In the genomic region with DNA sequence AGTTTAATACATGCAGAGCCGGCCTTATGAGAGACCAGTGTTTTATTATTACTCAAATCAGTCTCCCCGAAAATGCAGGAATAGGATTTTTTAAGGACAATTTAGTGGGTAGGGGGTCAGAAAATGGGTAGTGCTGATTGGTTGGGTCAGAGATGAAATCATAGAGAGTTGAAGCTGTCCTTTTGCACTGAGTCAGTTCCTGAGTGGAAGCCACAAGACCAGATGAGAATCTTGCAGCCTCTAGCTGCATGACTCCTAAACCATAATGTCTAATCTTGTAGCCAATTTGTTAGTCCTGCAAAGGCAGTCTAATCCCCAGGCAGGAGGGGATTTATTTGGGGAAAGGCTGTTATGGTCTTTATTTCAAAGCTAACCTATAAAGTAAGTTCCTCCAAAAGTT, we compare ENCODE assay signal across 22 cellular contexts.
DNase-seq lines count a peak whose midpoint lies in the region; ATAC-seq, FAIRE-seq and TF ChIP-seq lines count a peak whose summit lies in the region.
"Had no signal": no experiment of that assay in that cellular context is flagged by ENCODE, and none has a peak within 500 bp of the region (broad histone marks: within the 10 kb centered on the region; RNA-seq: fewer than 3 reads in every experiment).

No MANE protein-coding gene starts in this region.

- no peak for TF ChIP-seq CTCF in GM23338 (conservative IDR thresholded peaks at IDR 0.05; ENCODE audit: low read depth in 2 of 2)
- TF ChIP-seq CTCF in astrocyte of the spinal cord (IDR thresholded peaks at IDR 0.05; ENCODE audit: low read depth, low read length): no peak
- TF ChIP-seq CTCF in endothelial cell of umbilical vein (IDR thresholded peaks at IDR 0.05; ENCODE audit: extremely low read depth in 1 of 2, insufficient read depth in 1 of 2, low read depth in 1 of 2, low read length in 2 of 2): no peak
- TF ChIP-seq CTCF in coronary artery (IDR thresholded peaks at IDR 0.05): no peak

- in situ Hi-C loops in astrocyte of the spinal cord (cut with HindIII; ENCODE audit: low sequenced_read_pairs): no loop called here

- peaks cover 8% of the 10 kb centered on the region; the same call in 1 of the 2 replicates for H3K4me1 ChIP-seq in GM23338 (ENCODE audit: insufficient read depth)
- no peaks in the 10 kb centered on the region for H3K4me1 ChIP-seq in endothelial cell of umbilical vein (ENCODE audit: control insufficient read depth, extremely low read depth, insufficient read depth, low read length)
- no peaks in the 10 kb centered on the region for H3K4me1 ChIP-seq in Karpas-422 (ENCODE audit: low read length)
- H3K4me1 ChIP-seq: BLaER1 had no signal

- H2AFZ ChIP-seq in GM23338 (peak overlapping the region; percentile 5; the same call in 1 of the 2 replicates), endothelial cell of umbilical vein (ENCODE audit: low read depth, low read length) (no peak overlapping the region), Karpas-422 (ENCODE audit: low read length) (no peak overlapping the region)
- H2AFZ ChIP-seq: GM23248 had no signal

- H3K9ac ChIP-seq in endothelial cell of umbilical vein (replicated peaks; ENCODE audit: extremely low read depth, insufficient read depth, low read length): no peak overlapping the region
- no peak overlapping the region for H3K9ac ChIP-seq in Karpas-422 (ENCODE audit: low read length)
- H3K9ac ChIP-seq: BLaER1, GM23248 had no signal

- DNase-seq in GM23338 (ENCODE audit: low spot score) (no peak), MV-4-11 (lab: John Stamatoyannopoulos, UW) (peak; percentile 42), astrocyte of the spinal cord (ENCODE audit: low read depth, low spot score) (peak; percentile 18), endothelial cell of umbilical vein (ENCODE audit: low read depth, low spot score) (peak; percentile 1), coronary artery (ENCODE audit: low spot score) (no peak), Karpas-422 (no peak)
- DNase-seq: 8988T; CD4-positive, alpha-beta memory T cell; DMS153; DMS79 treated with DMSO at 0.1 percent for 48 hours; GM23248; H7; HFFc6 had no signal

- intact Hi-C loops in endothelial cell of umbilical vein (cut with micrococcal nuclease): loop anchor here (10.0 kb wide), 1 partner anchor 315 kb away; no protein-coding TSS in a partner anchor

- no peak for ATAC-seq in GM23338
- ATAC-seq in GM18868 (IDR thresholded peaks at IDR 0.05; ENCODE audit: unreplicated experiment): no peak
- no peak for ATAC-seq in HG03159 (IDR thresholded peaks at IDR 0.05; ENCODE audit: unreplicated experiment)
- ATAC-seq: GM12878, HCT116, HepG2 had no signal

- H3K27me3 ChIP-seq in GM23338 (ENCODE audit: insufficient read depth) (no peaks in the 10 kb centered on the region), endothelial cell of umbilical vein (ENCODE audit: control insufficient read depth in 2 of 2, insufficient read depth in 2 of 2, low read length in 2 of 2) (no peaks in the 10 kb centered on the region), Karpas-422 (ENCODE audit: low read length) (no peaks in the 10 kb centered on the region)
- H3K27me3 ChIP-seq: BLaER1 had no signal

- POLR2A ChIA-PET in endothelial cell of umbilical vein (lab: Charles Lee): no interaction called here

- CTCF ChIA-PET in endothelial cell of umbilical vein (lab: Charles Lee): no interaction called here

- no TSS peak for BruUV-seq in endothelial cell of umbilical vein (replicated peaks; lab: Mats Ljungman, UMichigan)

- H3K4me3 ChIP-seq in GM23338 (no peak overlapping the region), astrocyte of the spinal cord (ENCODE audit: low read depth, low read length) (no peak overlapping the region), endothelial cell of umbilical vein (replicated peaks in 1 of 3; ENCODE audit: insufficient read depth in 1 of 3, low read depth in 1 of 3, low read length in 3 of 3) (no peak overlapping the region), coronary artery (no peak overlapping the region), Karpas-422 (ENCODE audit: low read length) (no peak overlapping the region)
- H3K4me3 ChIP-seq: BLaER1, GM12878, GM23248 had no signal

- H3K27ac Mint-ChIP-seq in GM23338: no peak overlapping the region
- H3K27ac Mint-ChIP-seq: CD14-positive monocyte; CD4-positive, alpha-beta memory T cell; HFFc6; IgD-negative memory B cell had no signal

- H3K9me2 ChIP-seq in GM23338 (ENCODE audit: insufficient read depth) (peaks cover 4% of the 10 kb centered on the region; the same call in 1 of the 2 replicates), Karpas-422 (replicated peaks; ENCODE audit: insufficient read depth, low read length) (no peaks in the 10 kb centered on the region)

- H3K27me3 Mint-ChIP-seq in GM23338 (ENCODE audit: insufficient read depth, low read depth, poor library complexity): no peaks in the 10 kb centered on the region
- H3K27me3 Mint-ChIP-seq: CD4-positive, alpha-beta memory T cell; IgD-negative memory B cell had no signal

- H3K9me3 ChIP-seq in endothelial cell of umbilical vein (replicated peaks; ENCODE audit: control insufficient read depth, insufficient read depth, low read length) (no peaks in the 10 kb centered on the region), Karpas-422 (ENCODE audit: low read length) (peaks cover 6% of the 10 kb centered on the region; the same call in 1 of the 2 replicates)
- H3K9me3 ChIP-seq: BLaER1 had no signal

- H3K27ac ChIP-seq in GM23338 (ENCODE audit: low read depth): no peak overlapping the region
- H3K27ac ChIP-seq in endothelial cell of umbilical vein (ENCODE audit: insufficient read depth, low read depth, low read length): no peak overlapping the region
- no peak overlapping the region for H3K27ac ChIP-seq in coronary artery
- H3K27ac ChIP-seq in Karpas-422 (ENCODE audit: low read length): no peak overlapping the region
- H3K27ac ChIP-seq: BLaER1, GM23248 had no signal

- no peaks in the 10 kb centered on the region for H3F3A ChIP-seq in GM23338 (replicated peaks; ENCODE audit: low read depth)

- TF ChIP-seq POLR2A in endothelial cell of umbilical vein (IDR thresholded peaks at IDR 0.05; ENCODE audit: low read depth, low read length): no peak

- no peak overlapping the region for H3K4me2 ChIP-seq in GM23338
- H3K4me2 ChIP-seq in endothelial cell of umbilical vein (ENCODE audit: insufficient read depth, low read length): no peak overlapping the region
- no peak overlapping the region for H3K4me2 ChIP-seq in Karpas-422 (ENCODE audit: low read depth, low read length, poor library complexity, severe bottlenecking)
- H3K4me2 ChIP-seq: BLaER1 had no signal

- dilution Hi-C loops in endothelial cell of umbilical vein (cut with MboI; ENCODE audit: extremely low pct_ligation_motif_present, low sequenced_read_pairs): no loop called here

- H3K9me1 ChIP-seq in endothelial cell of umbilical vein (replicated peaks; ENCODE audit: control insufficient read depth, extremely low read depth, insufficient read depth, low read length): no peaks in the 10 kb centered on the region

- no peak overlapping the region for H3K4me3 Mint-ChIP-seq in GM23338
- H3K4me3 Mint-ChIP-seq: CD14-positive monocyte; CD4-positive, alpha-beta memory T cell; HFFc6; IgD-negative memory B cell had no signal

- H3K79me2 ChIP-seq in GM23338 (replicated peaks; ENCODE audit: insufficient read depth) (no peaks in the 10 kb centered on the region), endothelial cell of umbilical vein (ENCODE audit: control insufficient read depth, insufficient read depth, low read length) (no peaks in the 10 kb centered on the region), Karpas-422 (ENCODE audit: low read length) (no peaks in the 10 kb centered on the region)

- H3K36me3 Mint-ChIP-seq in GM23338 (ENCODE audit: low read depth): no peaks in the 10 kb centered on the region; the same call in 2 of the 3 replicates
- H3K36me3 Mint-ChIP-seq: CD14-positive monocyte; CD4-positive, alpha-beta memory T cell; IgD-negative memory B cell had no signal

- no peaks in the 10 kb centered on the region for H3K36me3 ChIP-seq in GM23338 (ENCODE audit: insufficient read depth)
- H3K36me3 ChIP-seq in endothelial cell of umbilical vein (ENCODE audit: control insufficient read depth in 2 of 2, extremely low read depth in 1 of 2, insufficient read depth in 2 of 2, low read length in 2 of 2): no peaks in the 10 kb centered on the region
- H3K36me3 ChIP-seq in Karpas-422 (ENCODE audit: insufficient read depth, low read length): no peaks in the 10 kb centered on the region
- H3K36me3 ChIP-seq: BLaER1 had no signal

- peaks cover 8% of the 10 kb centered on the region; the same call in 2 of the 3 replicates for H3K4me1 Mint-ChIP-seq in GM23338
- H3K4me1 Mint-ChIP-seq: CD14-positive monocyte; CD4-positive, alpha-beta memory T cell; IgD-negative memory B cell had no signal

- no peak for FAIRE-seq in endothelial cell of umbilical vein (lab: Jason Lieb, UNC)
- FAIRE-seq: GM12878, GM19239, HepG2 had no signal

- 0 out of 3 replicates have a peak, but pooled peaks cover 4% of the 10 kb centered on the region for H3K9me3 Mint-ChIP-seq in GM23338

- H4K20me1 ChIP-seq in GM23338 (replicated peaks; ENCODE audit: insufficient read depth) (no peaks in the 10 kb centered on the region), endothelial cell of umbilical vein (replicated peaks; ENCODE audit: control insufficient read depth, extremely low read depth, insufficient read depth, low read length) (no peaks in the 10 kb centered on the region), Karpas-422 (ENCODE audit: insufficient read depth, low read depth, low read length) (no peaks in the 10 kb centered on the region)
- H4K20me1 ChIP-seq: BLaER1 had no signal

TF ChIP-seq in GM23338, 12 proteins besides CTCF, POLR2A, EP300 and RAD21 (continues in another document):
- no peak for TF ChIP-seq EZH2 (IDR thresholded peaks at IDR 0.05; ENCODE audit: low read depth, unreplicated experiment)
- TF ChIP-seq, protein P1, sequence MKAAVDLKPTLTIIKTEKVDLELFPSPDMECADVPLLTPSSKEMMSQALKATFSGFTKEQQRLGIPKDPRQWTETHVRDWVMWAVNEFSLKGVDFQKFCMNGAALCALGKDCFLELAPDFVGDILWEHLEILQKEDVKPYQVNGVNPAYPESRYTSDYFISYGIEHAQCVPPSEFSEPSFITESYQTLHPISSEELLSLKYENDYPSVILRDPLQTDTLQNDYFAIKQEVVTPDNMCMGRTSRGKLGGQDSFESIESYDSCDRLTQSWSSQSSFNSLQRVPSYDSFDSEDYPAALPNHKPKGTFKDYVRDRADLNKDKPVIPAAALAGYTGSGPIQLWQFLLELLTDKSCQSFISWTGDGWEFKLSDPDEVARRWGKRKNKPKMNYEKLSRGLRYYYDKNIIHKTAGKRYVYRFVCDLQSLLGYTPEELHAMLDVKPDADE (IDR thresholded peaks at IDR 0.05): no peak

TF ChIP-seq in endothelial cell of umbilical vein, 7 proteins besides CTCF, POLR2A, EP300 and RAD21:
- TF ChIP-seq, protein P2, sequence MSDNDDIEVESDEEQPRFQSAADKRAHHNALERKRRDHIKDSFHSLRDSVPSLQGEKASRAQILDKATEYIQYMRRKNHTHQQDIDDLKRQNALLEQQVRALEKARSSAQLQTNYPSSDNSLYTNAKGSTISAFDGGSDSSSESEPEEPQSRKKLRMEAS (IDR thresholded peaks at IDR 0.05; ENCODE audit: insufficient read depth, insufficient read length): no peak
- TF ChIP-seq GATA2 (IDR thresholded peaks at IDR 0.05; ENCODE audit: insufficient read depth, insufficient read length, low read depth, low read length): peak; percentile 41

Comparison
In these comparisons a context has a peak if more than half of its experiments do, and no peak if none do; other contexts are left out.
1. DNase-seq: peak in MV-4-11 (single experiment), astrocyte of the spinal cord (single experiment) and endothelial cell of umbilical vein (single experiment); none in GM23338 (single experiment), coronary artery (single experiment) and Karpas-422 (single experiment).